ENCODE assay signal across 26 cellular contexts in the genomic region with DNA sequence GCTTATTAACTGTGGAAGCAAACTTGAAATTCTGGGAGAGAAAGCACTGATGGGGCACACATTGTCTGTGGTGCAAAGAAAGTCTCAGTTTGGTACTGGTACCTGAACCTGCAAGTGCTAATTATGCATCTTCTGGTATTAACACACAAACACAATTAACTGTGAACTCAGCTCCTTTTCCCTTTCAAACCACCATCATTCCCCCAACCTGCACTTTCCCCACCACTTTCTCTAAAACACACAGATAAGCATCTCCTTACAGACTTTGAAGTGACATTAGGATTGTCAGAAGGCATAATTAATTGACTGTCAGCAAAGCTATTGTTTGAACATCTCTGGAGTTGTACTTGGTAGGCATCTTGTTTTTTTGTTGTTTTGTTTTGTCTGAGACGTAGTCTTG.
"Had no signal": no experiment of that assay in that cellular context is flagged by ENCODE, and none has a peak within 500 bp of the region (broad histone marks: within the 10 kb centered on the region; RNA-seq: fewer than 3 reads in every experiment).

No MANE protein-coding gene starts in this region.

- H3K36me3 Mint-ChIP-seq: mesothelial cell of epicardium had no signal

- H3K27me3 Mint-ChIP-seq: effector memory CD8-positive, alpha-beta T cell had no signal

- H3K27me3 ChIP-seq: esophagus squamous epithelium, gastrocnemius medialis, heart right ventricle, left lung had no signal

- H3K4me1 ChIP-seq: gastrocnemius medialis, left lung had no signal

- H3K36me3 ChIP-seq: esophagus squamous epithelium, gastrocnemius medialis, heart right ventricle, left lung, lower lobe of right lung had no signal

- DNase-seq: dermis blood vessel endothelial cell; effector CD8-positive, alpha-beta T cell; effector memory CD8-positive, alpha-beta T cell; endodermal cell; erythroblast; esophagus squamous epithelium; foreskin melanocyte; gastrocnemius medialis; glutamatergic neuron; head of caudate nucleus; heart right ventricle; hippocampal formation; left cardiac atrium; left lung; left ventricle myocardium superior; lower lobe of right lung; mesenchymal stem cell; naive thymus-derived CD4-positive, alpha-beta T cell had no signal

- H3K27ac ChIP-seq: coronary artery, epithelial cell of prostate, esophagus squamous epithelium, gastrocnemius medialis, heart right ventricle, left lung, lower lobe of right lung had no signal

- FAIRE-seq: colon, endometrium, islet of Langerhans, keratinocyte had no signal

- H3K4me3 Mint-ChIP-seq: effector memory CD8-positive, alpha-beta T cell; endodermal cell; mesothelial cell of epicardium; naive thymus-derived CD4-positive, alpha-beta T cell had no signal

- H3K9me3 Mint-ChIP-seq: effector memory CD8-positive, alpha-beta T cell; endodermal cell; mesothelial cell of epicardium had no signal

- H3K4me1 Mint-ChIP-seq: endodermal cell, mesothelial cell of epicardium had no signal

- H3K4me3 ChIP-seq: coronary artery, esophagus squamous epithelium, gastrocnemius medialis, heart right ventricle, left lung, lower lobe of right lung had no signal

- H3K27ac Mint-ChIP-seq: effector memory CD8-positive, alpha-beta T cell; endodermal cell; mesothelial cell of epicardium; naive thymus-derived CD4-positive, alpha-beta T cell had no signal

- H3K9me3 ChIP-seq: esophagus squamous epithelium, gastrocnemius medialis, heart right ventricle, left lung, lower lobe of right lung had no signal

- ATAC-seq: effector memory CD8-positive, alpha-beta T cell; esophagus mucosa; gastrocnemius medialis; heart right ventricle; left cardiac atrium; left lung; left ventricle myocardium superior; lower lobe of right lung; naive thymus-derived CD4-positive, alpha-beta T cell had no signal
